21 cellular contexts compared by ENCODE assay signal in the genomic region with DNA sequence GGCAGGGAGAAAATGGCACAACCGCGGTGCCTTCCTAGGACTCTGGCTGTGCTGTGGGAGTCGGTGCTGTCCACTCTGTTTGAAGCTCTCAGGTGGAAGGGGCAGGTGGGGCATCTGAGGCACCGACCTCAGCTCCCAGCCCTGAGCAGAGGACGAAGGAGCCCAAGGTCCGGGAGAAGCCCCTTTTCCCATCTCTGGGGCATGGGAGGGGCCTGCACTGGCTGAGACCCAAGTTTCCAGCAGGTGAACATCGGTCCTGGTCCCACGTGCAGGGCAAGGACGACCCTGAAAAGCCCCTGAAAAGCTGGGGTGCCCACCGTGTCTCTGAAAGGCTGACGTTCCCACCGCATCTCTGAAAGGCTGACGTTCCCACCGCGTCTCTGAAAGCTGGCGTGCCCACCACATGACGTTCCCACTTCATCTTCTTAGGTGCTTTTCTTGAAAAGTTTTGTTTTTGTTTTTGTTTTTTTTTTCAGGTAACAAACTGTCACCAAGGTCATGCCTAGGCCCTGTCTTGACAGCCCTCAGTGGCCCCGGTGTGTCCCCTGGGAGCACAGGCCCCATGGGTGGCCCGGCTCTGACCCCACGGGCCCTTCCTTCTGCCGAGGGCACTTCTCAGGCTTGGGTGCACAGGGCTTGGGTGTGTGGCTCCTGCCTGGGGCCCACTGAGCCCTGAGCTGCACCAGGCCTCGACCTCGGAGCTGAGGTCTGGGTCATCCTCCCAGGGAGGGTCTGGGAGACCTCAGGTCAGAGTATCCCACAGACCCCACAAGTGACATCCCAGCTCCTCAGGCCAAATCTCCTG. TPM values are rescaled to one million over a fixed set of nuclear protein-coding genes. Genes with fewer than 3 reads are reported as not detected.
A peak's percentile ranks its signal among the peaks of the same experiment; 100 is the strongest.
DNase-seq lines count a peak whose midpoint lies in the region; ATAC-seq and TF ChIP-seq lines count a peak whose summit lies in the region.
"Had no signal": no experiment of that assay in that cellular context is flagged by ENCODE, and none has a peak within 500 bp of the region (broad histone marks: within the 10 kb centered on the region; RNA-seq: fewer than 3 reads in every experiment).

No MANE protein-coding gene starts in this region.

- H3K4me1 ChIP-seq in Karpas-422 (ENCODE audit: low read length) = peaks cover 27% of the 10 kb centered on the region
- H3K4me1 ChIP-seq in left ventricle myocardium inferior = no peaks in the 10 kb centered on the region
- H3K4me1 ChIP-seq: breast epithelium, foreskin keratinocyte had no signal

- H3K79me2 ChIP-seq in Karpas-422 (ENCODE audit: low read length) = no peaks in the 10 kb centered on the region

- H2AFZ ChIP-seq in Karpas-422 (ENCODE audit: low read length) = no peak overlapping the region
- H2AFZ ChIP-seq: GM23338 had no signal

- POLR2A ChIA-PET in activated CD4-positive, alpha-beta T cell treated with anti-CD3 and anti-CD28 coated beads for 36 hours (lab: Charles Lee) = interaction anchor here (0.6 kb wide), 1 partner anchor 50 kb away, joined by 3 read pairs; no protein-coding TSS in a partner anchor
- POLR2A ChIA-PET in activated CD4-positive, alpha-beta T cell treated with anti-CD3 and anti-CD28 coated beads, Interleukin-2, amount 10 ng/mL, durations not matched to agents 7 days and 5 days (lab: Charles Lee) = no interaction called here

- H3K4me2 ChIP-seq in Karpas-422 (ENCODE audit: low read depth, low read length, poor library complexity, severe bottlenecking) = peak overlapping the region; percentile 24
- H3K4me2 ChIP-seq: GM23338 had no signal

- TF ChIP-seq CTCF in left ventricle myocardium inferior (IDR thresholded peaks at IDR 0.05; ENCODE audit: borderline replicate concordance) = no peak

- no peaks in the 10 kb centered on the region for H4K20me1 ChIP-seq in Karpas-422 (ENCODE audit: insufficient read depth, low read depth, low read length)

- H3K4me3 ChIP-seq in Karpas-422 (ENCODE audit: low read length) = no peak overlapping the region
- no peak overlapping the region for H3K4me3 ChIP-seq in left ventricle myocardium inferior
- H3K4me3 ChIP-seq: breast epithelium, GM23338, tibial nerve had no signal

- H3K27ac Mint-ChIP-seq in activated CD4-positive, alpha-beta T cell treated with anti-CD3 and anti-CD28 coated beads for 36 hours = no peak overlapping the region
- no peak overlapping the region for H3K27ac Mint-ChIP-seq in activated CD4-positive, alpha-beta T cell treated with anti-CD3 and anti-CD28 coated beads, Interleukin-2, amount 10 ng/mL, durations not matched to agents 7 days and 5 days
- H3K27ac Mint-ChIP-seq: GM23338, mesothelial cell of epicardium had no signal

- peaks cover 13% of the 10 kb centered on the region for H3K4me1 Mint-ChIP-seq in activated CD4-positive, alpha-beta T cell treated with anti-CD3 and anti-CD28 coated beads for 36 hours
- H3K4me1 Mint-ChIP-seq in activated CD4-positive, alpha-beta T cell treated with anti-CD3 and anti-CD28 coated beads, Interleukin-2, amount 10 ng/mL, durations not matched to agents 7 days and 5 days = peaks cover 13% of the 10 kb centered on the region
- H3K4me1 Mint-ChIP-seq: GM23338, mesothelial cell of epicardium had no signal

- no peaks in the 10 kb centered on the region for H3K9me3 Mint-ChIP-seq in activated CD4-positive, alpha-beta T cell treated with anti-CD3 and anti-CD28 coated beads for 36 hours (ENCODE audit: low read depth)
- H3K9me3 Mint-ChIP-seq in activated CD4-positive, alpha-beta T cell treated with anti-CD3 and anti-CD28 coated beads, Interleukin-2, amount 10 ng/mL, durations not matched to agents 7 days and 5 days = no peaks in the 10 kb centered on the region
- H3K9me3 Mint-ChIP-seq: activated CD4-positive, alpha-beta T cell treated with anti-CD3 and anti-CD28 coated beads, Interleukin-2, amount 10 ng/mL, durations not matched to agents 24 days and 14 days; GM23338; mesothelial cell of epicardium had no signal

- H3K36me3 ChIP-seq in Karpas-422 (ENCODE audit: insufficient read depth, low read length) (no peaks in the 10 kb centered on the region), left ventricle myocardium inferior (no peaks in the 10 kb centered on the region)
- H3K36me3 ChIP-seq: breast epithelium, tibial nerve had no signal

- peak; percentile 4 for DNase-seq in activated CD4-positive, alpha-beta T cell treated with anti-CD3 and anti-CD28 coated beads for 36 hours
- no peak for DNase-seq in activated CD4-positive, alpha-beta T cell treated with anti-CD3 and anti-CD28 coated beads, Interleukin-2, amount 10 ng/mL, durations not matched to agents 7 days and 5 days
- DNase-seq in Karpas-422 = no peak
- DNase-seq in left ventricle myocardium inferior = peak; percentile 12
- peak; percentile 51 for DNase-seq in sciatic nerve (ENCODE audit: low spot score)
- no peak for DNase-seq in NCI-H526 (lab: John Stamatoyannopoulos, UW)
- DNase-seq in retina = no peak
- DNase-seq: activated CD4-positive, alpha-beta T cell treated with anti-CD3 and anti-CD28 coated beads, Interleukin-2, amount 10 ng/mL, durations not matched to agents 24 days and 14 days; AML-193; dermis blood vessel endothelial cell; foreskin keratinocyte; hippocampal formation; Kasumi-1; NCI-H1092; NCI-H2081 had no signal

- intact Hi-C loops in activated CD4-positive, alpha-beta T cell treated with anti-CD3 and anti-CD28 coated beads for 36 hours (cut with DNase I, micrococcal nuclease) = no loop called here
- intact Hi-C loops in left ventricle myocardium inferior (cut with micrococcal nuclease) = no loop called here
- intact Hi-C loops in sciatic nerve (cut with DNase I) = no loop called here

- H3K36me3 Mint-ChIP-seq in activated CD4-positive, alpha-beta T cell treated with anti-CD3 and anti-CD28 coated beads for 36 hours (ENCODE audit: low read depth) = no peaks in the 10 kb centered on the region
- H3K36me3 Mint-ChIP-seq in activated CD4-positive, alpha-beta T cell treated with anti-CD3 and anti-CD28 coated beads, Interleukin-2, amount 10 ng/mL, durations not matched to agents 7 days and 5 days (ENCODE audit: low read depth) = no peaks in the 10 kb centered on the region
- H3K36me3 Mint-ChIP-seq: mesothelial cell of epicardium had no signal

- ATAC-seq in activated CD4-positive, alpha-beta T cell treated with anti-CD3 and anti-CD28 coated beads for 36 hours = no peak
- ATAC-seq in sciatic nerve (no peak), GM21619 (IDR thresholded peaks at IDR 0.05; ENCODE audit: unreplicated experiment) (no peak)
- ATAC-seq: foreskin keratinocyte had no signal

- H3K27me3 ChIP-seq in Karpas-422 (ENCODE audit: low read length) (no peaks in the 10 kb centered on the region), left ventricle myocardium inferior (ENCODE audit: low read depth) (peaks cover 95% of the 10 kb centered on the region)

- CTCF ChIA-PET in activated CD4-positive, alpha-beta T cell treated with anti-CD3 and anti-CD28 coated beads for 36 hours (lab: Charles Lee) = interaction anchor here (0.6 kb wide), 1 partner anchor 115 kb away, joined by 4 read pairs; no protein-coding TSS in a partner anchor
- CTCF ChIA-PET in activated CD4-positive, alpha-beta T cell treated with anti-CD3 and anti-CD28 coated beads, Interleukin-2, amount 10 ng/mL, durations not matched to agents 7 days and 5 days (lab: Charles Lee) = interaction anchor here (1.3 kb wide), 1 partner anchor 63 kb away, joined by 3 read pairs; no protein-coding TSS in a partner anchor

- peak overlapping the region; percentile 28; the same call in 1 of the 2 replicates for H3K9ac ChIP-seq in Karpas-422 (ENCODE audit: low read length)

- H3K9me3 ChIP-seq in Karpas-422 (ENCODE audit: low read length) (no peaks in the 10 kb centered on the region), left ventricle myocardium inferior (replicated peaks) (no peaks in the 10 kb centered on the region)
- H3K9me3 ChIP-seq: breast epithelium, tibial nerve had no signal

- no peaks in the 10 kb centered on the region for H3K9me2 ChIP-seq in Karpas-422 (replicated peaks; ENCODE audit: insufficient read depth, low read length)

- no peak overlapping the region for H3K4me3 Mint-ChIP-seq in activated CD4-positive, alpha-beta T cell treated with anti-CD3 and anti-CD28 coated beads for 36 hours
- no peak overlapping the region for H3K4me3 Mint-ChIP-seq in activated CD4-positive, alpha-beta T cell treated with anti-CD3 and anti-CD28 coated beads, Interleukin-2, amount 10 ng/mL, durations not matched to agents 7 days and 5 days
- H3K4me3 Mint-ChIP-seq: activated CD4-positive, alpha-beta T cell treated with anti-CD3 and anti-CD28 coated beads, Interleukin-2, amount 10 ng/mL, durations not matched to agents 24 days and 14 days; GM23338; mesothelial cell of epicardium had no signal

- H3K27me3 Mint-ChIP-seq in activated CD4-positive, alpha-beta T cell treated with anti-CD3 and anti-CD28 coated beads for 36 hours = no peaks in the 10 kb centered on the region
- H3K27me3 Mint-ChIP-seq in activated CD4-positive, alpha-beta T cell treated with anti-CD3 and anti-CD28 coated beads, Interleukin-2, amount 10 ng/mL, durations not matched to agents 7 days and 5 days = no peaks in the 10 kb centered on the region

- H3K27ac ChIP-seq in Karpas-422 (ENCODE audit: low read length) = no peak overlapping the region
- no peak overlapping the region for H3K27ac ChIP-seq in left ventricle myocardium inferior (replicated peaks)
- H3K27ac ChIP-seq: 22Rv1, breast epithelium, foreskin keratinocyte, tibial nerve had no signal

RNA-seq across cellular contexts. Expression of a gene that starts 17.8 kb away (rescaled TPM):
- 1 to 10 TPM; 2.1 to 2.4 TPM for total RNA-seq in activated CD4-positive, alpha-beta T cell treated with anti-CD3 and anti-CD28 coated beads for 36 hours
- total RNA-seq in activated CD4-positive, alpha-beta T cell treated with anti-CD3 and anti-CD28 coated beads, Interleukin-2, amount 10 ng/mL, durations not matched to agents 7 days and 5 days = 1 to 10 TPM; 1.4 to 2.2 TPM
- 2.0 and 3.5 TPM in 2 replicates for total RNA-seq in Karpas-422 (2014; rRNA removed; shearing (Covaris generic); ENCODE audit: low replicate concordance)
- total RNA-seq in left ventricle myocardium inferior = 0.91 TPM
- 12.3 TPM for total RNA-seq in sciatic nerve

Comparison
In these comparisons a context has a peak if more than half of its experiments do, and no peak if none do; other contexts are left out.
1. DNase-seq: peak in activated CD4-positive, alpha-beta T cell treated with anti-CD3 and anti-CD28 coated beads for 36 hours (single experiment), left ventricle myocardium inferior (single experiment) and sciatic nerve (single experiment); none in activated CD4-positive, alpha-beta T cell treated with anti-CD3 and anti-CD28 coated beads, Interleukin-2, amount 10 ng/mL, durations not matched to agents 7 days and 5 days (single experiment), Karpas-422 (single experiment), NCI-H526 (0 of 2) and retina (single experiment).